29 cellular contexts compared by ENCODE assay signal in the genomic region with DNA sequence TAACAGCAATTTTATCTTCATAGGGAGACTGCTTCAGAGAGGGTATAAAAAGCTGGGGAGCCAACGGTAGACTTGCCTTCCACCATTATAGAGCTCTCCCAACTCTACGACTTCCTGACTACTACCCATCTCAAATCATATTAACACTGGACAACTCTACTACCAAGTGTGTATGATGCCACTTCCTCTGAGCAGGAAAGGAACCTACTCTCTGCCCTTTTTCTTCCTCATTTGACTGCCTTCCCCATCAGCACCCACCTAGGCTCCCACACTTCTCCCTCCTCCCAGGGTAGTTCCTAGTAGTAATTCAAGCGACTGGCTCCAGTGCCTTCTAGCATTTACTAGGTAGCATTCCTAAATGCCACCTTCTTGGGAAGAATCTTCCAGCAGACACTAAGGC. TPM values are rescaled to one million over a fixed set of nuclear protein-coding genes. Genes with fewer than 3 reads are reported as not detected.
A peak's percentile ranks its signal among the peaks of the same experiment; 100 is the strongest.
DNase-seq lines count a peak whose midpoint lies in the region; ATAC-seq, FAIRE-seq and TF ChIP-seq lines count a peak whose summit lies in the region.
"Had no signal": no experiment of that assay in that cellular context is flagged by ENCODE, and none has a peak within 500 bp of the region (broad histone marks: within the 10 kb centered on the region; RNA-seq: fewer than 3 reads in every experiment).

No MANE protein-coding gene starts in this region.

- no peak for FAIRE-seq in small intestine (lab: Jason Lieb, UNC)
- FAIRE-seq: endothelial cell of umbilical vein had no signal

- H3K27me3 ChIP-seq in gastrocnemius medialis: no peaks in the 10 kb centered on the region
- H3K27me3 ChIP-seq in small intestine (ENCODE audit: control insufficient read depth in 2 of 2, insufficient read depth in 2 of 2, low read length in 2 of 2): no peaks in the 10 kb centered on the region
- H3K27me3 ChIP-seq: dorsolateral prefrontal cortex, gastroesophageal sphincter, suprapubic skin had no signal

- TF ChIP-seq CTCF in NB4 (IDR thresholded peaks at IDR 0.05; ENCODE audit: low read depth, low read length): no peak
- no peak for TF ChIP-seq CTCF in progenitor cell of endocrine pancreas (IDR thresholded peaks at IDR 0.05; ENCODE audit: unreplicated experiment)
- no peak for TF ChIP-seq CTCF in gastrocnemius medialis (IDR thresholded peaks at IDR 0.05 in 4 of 5, conservative IDR thresholded peaks at IDR 0.05 in 1 of 5)

- H3K9me3 ChIP-seq in gastrocnemius medialis (no peaks in the 10 kb centered on the region), small intestine (ENCODE audit: control insufficient read depth, low read depth) (no peaks in the 10 kb centered on the region)
- H3K9me3 ChIP-seq: gastroesophageal sphincter, suprapubic skin had no signal

- H3K4me1 ChIP-seq in gastrocnemius medialis: no peaks in the 10 kb centered on the region
- no peaks in the 10 kb centered on the region for H3K4me1 ChIP-seq in small intestine (ENCODE audit: control insufficient read depth in 2 of 2, insufficient read depth in 1 of 2, low read depth in 1 of 2, low read length in 1 of 2)
- H3K4me1 ChIP-seq: gastroesophageal sphincter, suprapubic skin had no signal

- H3K4me3 Mint-ChIP-seq in progenitor cell of endocrine pancreas (ENCODE audit: low read depth): no peak overlapping the region
- H3K4me3 Mint-ChIP-seq: activated CD4-positive, alpha-beta memory T cell treated with anti-CD3 and anti-CD28 coated beads, Interleukin-2, amount 10 ng/mL, durations not matched to agents 7 days and 5 days; activated naive CD4-positive, alpha-beta T cell treated with anti-CD3 and anti-CD28 coated beads, Interleukin-2, amount 10 ng/mL, durations not matched to agents 7 days and 5 days; brain; CD4-positive, alpha-beta T cell; natural killer cell treated with Interleukin-12 subunit alpha and Interleukin-12 subunit beta and Interleukin-15 and Interleukin-18, amount 100 ng/mL, for 72 hours had no signal

- H3K4me3 ChIP-seq in NB4 (ENCODE audit: low read depth, low read length): no peak overlapping the region
- no peak overlapping the region for H3K4me3 ChIP-seq in gastrocnemius medialis
- H3K4me3 ChIP-seq in small intestine (ENCODE audit: low read depth in 1 of 2, low read length in 2 of 2): no peak overlapping the region
- H3K4me3 ChIP-seq: dorsolateral prefrontal cortex, gastroesophageal sphincter, lung, suprapubic skin had no signal

- H3K27ac ChIP-seq in gastrocnemius medialis (no peak overlapping the region), small intestine (ENCODE audit: low read depth in 1 of 2, low read length in 1 of 2) (no peak overlapping the region)
- H3K27ac ChIP-seq: dorsolateral prefrontal cortex, gastroesophageal sphincter, suprapubic skin had no signal

- ATAC-seq in gastrocnemius medialis: no peak
- ATAC-seq: gastroesophageal sphincter; natural killer cell treated with Interleukin-12 subunit alpha and Interleukin-12 subunit beta and Interleukin-15 and Interleukin-18, amount 100 ng/mL, for 72 hours had no signal

- intact Hi-C loops in gastrocnemius medialis (cut with DNase I; ENCODE audit: low total_unique reads): no loop called here

- H3K9me3 Mint-ChIP-seq in progenitor cell of endocrine pancreas (ENCODE audit: low read depth): no peaks in the 10 kb centered on the region
- H3K9me3 Mint-ChIP-seq: activated CD4-positive, alpha-beta memory T cell treated with anti-CD3 and anti-CD28 coated beads, Interleukin-2, amount 10 ng/mL, durations not matched to agents 7 days and 5 days; CD4-positive, alpha-beta T cell; natural killer cell treated with Interleukin-12 subunit alpha and Interleukin-12 subunit beta and Interleukin-15 and Interleukin-18, amount 100 ng/mL, for 72 hours had no signal

- H3K27ac Mint-ChIP-seq in progenitor cell of endocrine pancreas: peak overlapping the region; percentile 4
- H3K27ac Mint-ChIP-seq: activated CD4-positive, alpha-beta memory T cell treated with anti-CD3 and anti-CD28 coated beads, Interleukin-2, amount 10 ng/mL, durations not matched to agents 7 days and 5 days; activated naive CD4-positive, alpha-beta T cell treated with anti-CD3 and anti-CD28 coated beads, Interleukin-2, amount 10 ng/mL, durations not matched to agents 7 days and 5 days; brain; CD4-positive, alpha-beta T cell; natural killer cell treated with Interleukin-12 subunit alpha and Interleukin-12 subunit beta and Interleukin-15 and Interleukin-18, amount 100 ng/mL, for 72 hours had no signal

- in situ Hi-C loops in gastrocnemius medialis (cut with MboI; ENCODE audit: low sequenced_read_pairs in 4 of 4): no loop called here

- no peaks in the 10 kb centered on the region for H3K36me3 Mint-ChIP-seq in progenitor cell of endocrine pancreas (ENCODE audit: insufficient read depth)
- H3K36me3 Mint-ChIP-seq: brain; natural killer cell treated with Interleukin-12 subunit alpha and Interleukin-12 subunit beta and Interleukin-15 and Interleukin-18, amount 100 ng/mL, for 72 hours had no signal

- no peaks in the 10 kb centered on the region for H3K36me3 ChIP-seq in gastrocnemius medialis
- no peaks in the 10 kb centered on the region for H3K36me3 ChIP-seq in small intestine (ENCODE audit: control insufficient read depth in 2 of 2, insufficient read depth in 2 of 2, low read length in 2 of 2)
- H3K36me3 ChIP-seq: gastroesophageal sphincter, suprapubic skin had no signal

- no peak for TF ChIP-seq POLR2A in NB4 (IDR thresholded peaks at IDR 0.05; ENCODE audit: extremely low read depth, insufficient read length)
- no peak for TF ChIP-seq POLR2A in gastrocnemius medialis (IDR thresholded peaks at IDR 0.05)

- 90 to 95% (median 92%) methylated on average over 3 of the region's 3 CpGs for WGBS in small intestine, 3 donors

- no peaks in the 10 kb centered on the region for H3K4me1 Mint-ChIP-seq in progenitor cell of endocrine pancreas (ENCODE audit: low read depth)
- H3K4me1 Mint-ChIP-seq: brain had no signal

- DNase-seq in NOMO-1 treated with DMSO at 0.1 percent for 48 hours (lab: John Stamatoyannopoulos, UW; ENCODE audit: unreplicated experiment): peak; percentile 32
- no peak for DNase-seq in NOMO-1 treated with dmso at 0.1 percent for 144 hours (lab: John Stamatoyannopoulos, UW; ENCODE audit: unreplicated experiment)
- DNase-seq in NB4 (ENCODE audit: low read depth): peak; percentile 28
- DNase-seq in UCSD-AML1 (lab: John Stamatoyannopoulos, UW; ENCODE audit: unreplicated experiment): peak; percentile 12
- DNase-seq in progenitor cell of endocrine pancreas (ENCODE audit: low spot score, unreplicated experiment): no peak
- DNase-seq in gastrocnemius medialis: no peak
- no peak for DNase-seq in small intestine
- DNase-seq in central memory CD4-positive, alpha-beta T cell: no peak
- DNase-seq: 8988T; activated CD4-positive, alpha-beta memory T cell treated with anti-CD3 and anti-CD28 coated beads, Interleukin-2, amount 10 ng/mL, durations not matched to agents 7 days and 5 days; activated CD8-positive, alpha-beta memory T cell treated with anti-CD3 and anti-CD28 coated beads, Interleukin-2, amount 50 U/mL, for 48 hours; activated naive CD4-positive, alpha-beta T cell treated with anti-CD3 and anti-CD28 coated beads, Interleukin-2, amount 10 ng/mL, durations not matched to agents 7 days and 5 days; CD4-positive, alpha-beta T cell; cerebellar nuclear complex; dorsolateral prefrontal cortex; GOT3; IMR-90; kidney glomerular epithelial cell; NCI-H1105 treated with DMSO at 0.1 percent for 48 hours; NCI-H1930; NCI-H2171 treated with DMSO at 0.1 percent for 48 hours; NCI-H524; stimulated activated naive CD4-positive, alpha-beta T cell treated with Interleukin-2 at 50 U/mL for 16 hours had no signal

- no peaks in the 10 kb centered on the region for H3K27me3 Mint-ChIP-seq in progenitor cell of endocrine pancreas
- H3K27me3 Mint-ChIP-seq: activated CD4-positive, alpha-beta memory T cell treated with anti-CD3 and anti-CD28 coated beads, Interleukin-2, amount 10 ng/mL, durations not matched to agents 7 days and 5 days; activated naive CD4-positive, alpha-beta T cell treated with anti-CD3 and anti-CD28 coated beads, Interleukin-2, amount 10 ng/mL, durations not matched to agents 7 days and 5 days; brain; CD4-positive, alpha-beta T cell; natural killer cell treated with Interleukin-12 subunit alpha and Interleukin-12 subunit beta and Interleukin-15 and Interleukin-18, amount 100 ng/mL, for 72 hours had no signal

RNA-seq across cellular contexts. Expression of a gene that starts 24.5 kb away (rescaled TPM):
- 181 and 207 TPM in 2 replicates for total RNA-seq in progenitor cell of endocrine pancreas
- 10 to 100 TPM; 35.9 to 77.8 (median 49.2) TPM for total RNA-seq in gastrocnemius medialis
- 10 to 100 TPM; 13.8 to 34.4 (median 21.0) TPM for polyA plus RNA-seq in small intestine

Comparison
In these comparisons a context has a peak if more than half of its experiments do, and no peak if none do; other contexts are left out.
1. DNase-seq: peak in NOMO-1 treated with DMSO at 0.1 percent for 48 hours (single experiment), NB4 (single experiment) and UCSD-AML1 (single experiment); none in NOMO-1 treated with dmso at 0.1 percent for 144 hours (single experiment), progenitor cell of endocrine pancreas (single experiment), gastrocnemius medialis (0 of 2), small intestine (single experiment) and central memory CD4-positive, alpha-beta T cell (single experiment).